ENCODE assay signal across 10 cellular contexts in genomic region chr1:183567584-183567983, GRCh38. TPM values are rescaled to one million over a fixed set of nuclear protein-coding genes. Genes with fewer than 3 reads are reported as not detected.
DNase-seq lines count a peak whose midpoint lies in the region; ATAC-seq, FAIRE-seq and TF ChIP-seq lines count a peak whose summit lies in the region.
"Had no signal": no experiment of that assay in that cellular context is flagged by ENCODE, and none has a peak within 500 bp of the region (broad histone marks: within the 10 kb centered on the region; RNA-seq: fewer than 3 reads in every experiment).

No MANE protein-coding gene starts in this region.

- no peaks in the 10 kb centered on the region for H4K20me1 ChIP-seq in OCI-LY7 (ENCODE audit: insufficient read depth, low read length)

- FAIRE-seq in urothelium cell line (lab: Jason Lieb, UNC): peak; percentile 30

- no peak for TF ChIP-seq CTCF in OCI-LY7 (conservative IDR thresholded peaks at IDR 0.05; ENCODE audit: low read length)
- TF ChIP-seq CTCF in fibroblast of the aortic adventitia (IDR thresholded peaks at IDR 0.05; ENCODE audit: insufficient read depth, low read length): no peak

- no peaks in the 10 kb centered on the region for H3K9me3 ChIP-seq in OCI-LY7 (ENCODE audit: low read length)

- DNase-seq in DMS 273 (lab: John Stamatoyannopoulos, UW; ENCODE audit: unreplicated experiment) (peak; percentile 48), DMS 273 treated with DMSO at 0.1 percent for 48 hours (lab: John Stamatoyannopoulos, UW) (no peak), OCI-LY7 (ENCODE audit: low spot score) (peak; percentile 21), fibroblast of the aortic adventitia (ENCODE audit: low read depth) (peak; percentile 36), urothelium cell line (ENCODE audit: low spot score) (peak; percentile 88), NCI-H2227 (lab: John Stamatoyannopoulos, UW; ENCODE audit: unreplicated experiment) (no peak), cerebellar nuclear complex (lab: John Stamatoyannopoulos, UW) (no peak)

- CTCF ChIA-PET in OCI-LY7 (lab: Charles Lee; ENCODE audit: unreplicated experiment): interaction anchor here (0.7 kb wide), 1 partner anchor 725 kb away, joined by 3 read pairs; no protein-coding TSS in a partner anchor

- H3K9me2 ChIP-seq in OCI-LY7 (ENCODE audit: insufficient read depth, low read length): no peaks in the 10 kb centered on the region

- BruUV-seq in OCI-LY7 (replicated peaks; lab: Mats Ljungman, UMichigan): no TSS peak

- H3K4me3 ChIP-seq in OCI-LY7 (ENCODE audit: low read depth, low read length, poor library complexity, severe bottlenecking): no peak overlapping the region
- H3K4me3 ChIP-seq in fibroblast of the aortic adventitia (ENCODE audit: low read depth, low read length): no peak overlapping the region
- H3K4me3 ChIP-seq: SK-N-MC had no signal

- peak; percentile 68 for ATAC-seq in HG02623 (IDR thresholded peaks at IDR 0.05; ENCODE audit: unreplicated experiment)

- intact Hi-C loops in OCI-LY7 (cut with micrococcal nuclease; ENCODE audit: unreplicated experiment): no loop called here

- no peak overlapping the region for H3K4me2 ChIP-seq in OCI-LY7 (ENCODE audit: low read length)

- no peaks in the 10 kb centered on the region for H3K79me2 ChIP-seq in OCI-LY7 (ENCODE audit: insufficient read depth, low read depth, low read length)

- no peak overlapping the region for H2AFZ ChIP-seq in OCI-LY7 (ENCODE audit: low read length)

- peaks cover 16% of the 10 kb centered on the region for H3K4me1 ChIP-seq in OCI-LY7 (ENCODE audit: insufficient read depth, low read length, poor library complexity, severe bottlenecking)

- POLR2A ChIA-PET in OCI-LY7 (lab: Charles Lee): interaction anchor here (0.6 to 1.7 kb wide), 4 partner anchors 13 to 1124 kb away, joined by 3 to 14 read pairs (median 4); no protein-coding TSS in a partner anchor

- no peaks in the 10 kb centered on the region for H3K36me3 ChIP-seq in OCI-LY7 (ENCODE audit: insufficient read depth, low read length)

- no peak overlapping the region for H3K27ac ChIP-seq in OCI-LY7 (ENCODE audit: low read depth, low read length, poor library complexity, severe bottlenecking)
- H3K27ac ChIP-seq: 22Rv1, SK-N-MC had no signal

RNA-seq across cellular contexts. Expression of gene NCF2, which starts 22.7 kb away (rescaled TPM):
- 4.0 and 5.0 TPM in 2 replicates for total RNA-seq in OCI-LY7 (2014; rRNA removed; shearing (Covaris generic))
- total RNA-seq in OCI-LY7 (2022) (13.5 and 17.4 TPM in 2 replicates), fibroblast of the aortic adventitia (ENCODE audit: low replicate concordance) (0.63 and 0.74 TPM in 2 replicates)

Comparison
In these comparisons a context has a peak if more than half of its experiments do, and no peak if none do; other contexts are left out.
1. DNase-seq: peak in DMS 273 (single experiment), OCI-LY7 (single experiment), fibroblast of the aortic adventitia (single experiment) and urothelium cell line (single experiment); none in DMS 273 treated with DMSO at 0.1 percent for 48 hours (single experiment), NCI-H2227 (single experiment) and cerebellar nuclear complex (0 of 2).